ENCODE assay signal across 12 cellular contexts in genomic region chr15:31350771-31351170, GRCh38. TPM values are rescaled to one million over a fixed set of nuclear protein-coding genes. Genes with fewer than 3 reads are reported as not detected.
DNase-seq lines count a peak whose midpoint lies in the region; ATAC-seq and TF ChIP-seq lines count a peak whose summit lies in the region.
"Had no signal": no experiment of that assay in that cellular context is flagged by ENCODE, and none has a peak within 500 bp of the region (broad histone marks: within the 10 kb centered on the region; RNA-seq: fewer than 3 reads in every experiment).

No MANE protein-coding gene starts in this region.

- BruUV-seq in OCI-LY7 (replicated peaks; lab: Mats Ljungman, UMichigan) (no TSS peak), Calu3 (replicated peaks; lab: Mats Ljungman, UMichigan) (no TSS peak)

- peaks cover 4% of the 10 kb centered on the region for H3K36me3 ChIP-seq in CD8-positive, alpha-beta T cell (ENCODE audit: insufficient read depth, low read length)
- peaks cover 54% of the 10 kb centered on the region for H3K36me3 ChIP-seq in OCI-LY7 (ENCODE audit: insufficient read depth, low read length)
- peaks cover 0 to 9% (median 7%) of the 10 kb centered on the region in 3 donors for H3K36me3 ChIP-seq in skeletal muscle tissue (ENCODE audit: control insufficient read depth in 3 of 3, insufficient read depth in 3 of 3, low read length in 3 of 3)

- H3K9ac ChIP-seq in skeletal muscle tissue (ENCODE audit: low read depth in 1 of 3, low read length in 3 of 3): peak overlapping the region in 2 of 3 donors; percentile 57 to 96

- H2AFZ ChIP-seq in OCI-LY7 (ENCODE audit: low read length): no peak overlapping the region

- peaks cover 98% of the 10 kb centered on the region for H3K4me1 Mint-ChIP-seq in CD8-positive, alpha-beta T cell (ENCODE audit: low read depth)
- H3K4me1 Mint-ChIP-seq in Calu3 (ENCODE audit: low read depth, unreplicated experiment): no peaks in the 10 kb centered on the region
- H3K4me1 Mint-ChIP-seq in activated T-cell treated with anti-CD3 and anti-CD28 coated beads, Interleukin-2, amount 50 U/mL, for 4 hours (ENCODE audit: low read depth): peaks cover 100% of the 10 kb centered on the region

- peaks cover 100% of the 10 kb centered on the region for H3K79me2 ChIP-seq in OCI-LY7 (ENCODE audit: insufficient read depth, low read depth, low read length)

- H3K36me3 Mint-ChIP-seq in CD8-positive, alpha-beta T cell: peaks cover 51% of the 10 kb centered on the region
- peaks cover 3% of the 10 kb centered on the region for H3K36me3 Mint-ChIP-seq in Calu3 (ENCODE audit: insufficient read depth, unreplicated experiment)
- peaks cover 20% of the 10 kb centered on the region for H3K36me3 Mint-ChIP-seq in activated T-cell treated with anti-CD3 and anti-CD28 coated beads, Interleukin-2, amount 50 U/mL, for 4 hours (ENCODE audit: insufficient read depth)

- H3K4me2 ChIP-seq in OCI-LY7 (ENCODE audit: low read length): no peak overlapping the region

- H3K27ac ChIP-seq in CD8-positive, alpha-beta T cell (ENCODE audit: low read depth, low read length): peak overlapping the region; percentile 18
- H3K27ac ChIP-seq in OCI-LY7 (ENCODE audit: low read depth, low read length, poor library complexity, severe bottlenecking): peak overlapping the region; percentile 20
- H3K27ac ChIP-seq in epithelial cell of prostate: peak overlapping the region; percentile 20
- peak overlapping the region; percentile 99 for H3K27ac ChIP-seq in skeletal muscle tissue (ENCODE audit: low read depth, low read length)

- TF ChIP-seq CTCF in CD8-positive, alpha-beta T cell (IDR thresholded peaks at IDR 0.05): no peak
- TF ChIP-seq CTCF in OCI-LY7 (conservative IDR thresholded peaks at IDR 0.05; ENCODE audit: low read length) (no peak), Calu3 (IDR thresholded peaks at IDR 0.05; ENCODE audit: unreplicated experiment) (no peak)

- no peaks in the 10 kb centered on the region for H3K9me3 ChIP-seq in CD8-positive, alpha-beta T cell (ENCODE audit: low read length)
- H3K9me3 ChIP-seq in OCI-LY7 (ENCODE audit: low read length) (no peaks in the 10 kb centered on the region), skeletal muscle tissue (ENCODE audit: control insufficient read depth in 3 of 3, low read length in 3 of 3) (no peaks in the 10 kb centered on the region)
- H3K9me3 ChIP-seq: MG63 had no signal

- H3K27me3 Mint-ChIP-seq in CD8-positive, alpha-beta T cell (ENCODE audit: low read depth): no peaks in the 10 kb centered on the region
- no peaks in the 10 kb centered on the region for H3K27me3 Mint-ChIP-seq in Calu3 (ENCODE audit: unreplicated experiment)
- H3K27me3 Mint-ChIP-seq in activated T-cell treated with anti-CD3 and anti-CD28 coated beads, Interleukin-2, amount 50 U/mL, for 4 hours (ENCODE audit: low read depth): no peaks in the 10 kb centered on the region

- POLR2A ChIA-PET in CD8-positive, alpha-beta T cell (lab: Charles Lee): interaction anchor here (0.6 to 16.5 kb wide), 4 partner anchors 9 to 365 kb away, joined by 3 to 296 read pairs (median 45); partner anchors contain the start of gene KLF13
- POLR2A ChIA-PET in OCI-LY7 (lab: Charles Lee): interaction anchor here (0.9 kb wide), 1 partner anchor 25 kb away, joined by 3 read pairs; no protein-coding TSS in a partner anchor

- no peak overlapping the region for H3K4me3 ChIP-seq in CD8-positive, alpha-beta T cell (ENCODE audit: low read depth, low read length)
- no peak overlapping the region for H3K4me3 ChIP-seq in OCI-LY7 (ENCODE audit: low read depth, low read length, poor library complexity, severe bottlenecking)
- peak overlapping the region in 1 of 3 donors; percentile 23 for H3K4me3 ChIP-seq in skeletal muscle tissue (ENCODE audit: low read length in 3 of 3)
- H3K4me3 ChIP-seq: MG63 had no signal

- no peak for ATAC-seq in CD8-positive, alpha-beta T cell
- no peak for ATAC-seq in activated T-cell treated with anti-CD3 and anti-CD28 coated beads, Interleukin-2, amount 50 U/mL, for 4 hours
- ATAC-seq: Panc1 had no signal

- H4K20me1 ChIP-seq in OCI-LY7 (ENCODE audit: insufficient read depth, low read length): peaks cover under 1% of the 10 kb centered on the region; the same call in 1 of the 2 replicates

- intact Hi-C loops in CD8-positive, alpha-beta T cell (cut with DNase I, micrococcal nuclease): no loop called here
- intact Hi-C loops in OCI-LY7 (cut with micrococcal nuclease; ENCODE audit: unreplicated experiment) (no loop called here), Calu3 (cut with micrococcal nuclease; ENCODE audit: unreplicated experiment) (no loop called here)

- no peaks in the 10 kb centered on the region for H3K9me2 ChIP-seq in OCI-LY7 (ENCODE audit: insufficient read depth, low read length)

- CTCF ChIA-PET in CD8-positive, alpha-beta T cell (lab: Charles Lee): interaction anchor here (0.6 to 18.1 kb wide), 5 partner anchors 11 to 138 kb away, joined by 3 to 286 read pairs (median 3); no protein-coding TSS in a partner anchor
- CTCF ChIA-PET in OCI-LY7 (lab: Charles Lee; ENCODE audit: unreplicated experiment): no interaction called here
- CTCF ChIA-PET in Calu3 (lab: Charles Lee): no interaction called here

- H3K4me3 Mint-ChIP-seq in CD8-positive, alpha-beta T cell: peak overlapping the region; percentile 79
- no peak overlapping the region for H3K4me3 Mint-ChIP-seq in Calu3 (ENCODE audit: low read depth, unreplicated experiment)
- H3K4me3 Mint-ChIP-seq in activated T-cell treated with anti-CD3 and anti-CD28 coated beads, Interleukin-2, amount 50 U/mL, for 4 hours: no peak overlapping the region
- H3K4me3 Mint-ChIP-seq: neural crest cell had no signal

- no peaks in the 10 kb centered on the region for H3K27me3 ChIP-seq in CD8-positive, alpha-beta T cell (ENCODE audit: insufficient read depth, low read length)
- H3K27me3 ChIP-seq in skeletal muscle tissue (ENCODE audit: control insufficient read depth in 3 of 3, insufficient read depth in 3 of 3, low read length in 3 of 3): no peaks in the 10 kb centered on the region
- H3K27me3 ChIP-seq: MG63 had no signal

- H3K27ac Mint-ChIP-seq in CD8-positive, alpha-beta T cell: peak overlapping the region; percentile 97
- no peak overlapping the region for H3K27ac Mint-ChIP-seq in Calu3 (ENCODE audit: unreplicated experiment)

- DNase-seq in CD8-positive, alpha-beta T cell: no peak
- DNase-seq in OCI-LY7 (ENCODE audit: low spot score) (no peak), epithelial cell of prostate (ENCODE audit: low read depth, low spot score) (no peak), Calu3 (no peak)
- no peak for DNase-seq in central memory CD4-positive, alpha-beta T cell
- no peak for DNase-seq in activated T-cell treated with anti-CD3 and anti-CD28 coated beads, Interleukin-2, amount 50 U/mL, for 4 hours
- DNase-seq: activated effector memory CD4-positive, alpha-beta T cell treated with Interleukin-2 at 50 U/mL for 16 hours; MG63; NCI-H2227 treated with DMSO at 0.1 percent for 48 hours had no signal

- no peaks in the 10 kb centered on the region for H3K9me3 Mint-ChIP-seq in CD8-positive, alpha-beta T cell
- no peaks in the 10 kb centered on the region for H3K9me3 Mint-ChIP-seq in Calu3 (ENCODE audit: low read depth, unreplicated experiment)
- no peaks in the 10 kb centered on the region for H3K9me3 Mint-ChIP-seq in activated T-cell treated with anti-CD3 and anti-CD28 coated beads, Interleukin-2, amount 50 U/mL, for 4 hours
- H3K9me3 Mint-ChIP-seq: neural crest cell had no signal

- H3K4me1 ChIP-seq in CD8-positive, alpha-beta T cell (ENCODE audit: insufficient read depth, low read length): peaks cover 99% of the 10 kb centered on the region
- H3K4me1 ChIP-seq in OCI-LY7 (ENCODE audit: insufficient read depth, low read length, poor library complexity, severe bottlenecking) (peaks cover 97% of the 10 kb centered on the region), skeletal muscle tissue (ENCODE audit: control insufficient read depth in 3 of 3, insufficient read depth in 3 of 3, low read length in 3 of 3) (peaks cover 95 to 99% (median 98%) of the 10 kb centered on the region in 3 donors)

RNA-seq across cellular contexts. Expression of gene KLF13, which starts 24.1 kb away (rescaled TPM):
- 100 to 1,000 TPM; 359 to 364 TPM for total RNA-seq in CD8-positive, alpha-beta T cell
- 62.0 and 64.6 TPM in 2 replicates for total RNA-seq in OCI-LY7 (2014; rRNA removed; shearing (Covaris generic))
- total RNA-seq in OCI-LY7 (2022) (62.6 and 63.2 TPM in 2 replicates), skeletal muscle tissue (20.4 TPM), Calu3 (2022) (14.1 and 22.9 TPM in 2 replicates)
- 10 to 100 TPM; 75.0 to 82.8 (median 81.8) TPM for total RNA-seq in activated T-cell treated with anti-CD3 and anti-CD28 coated beads, Interleukin-2, amount 50 U/mL, for 4 hours

Comparison
In these comparisons a context has a peak if more than half of its experiments do, and no peak if none do; other contexts are left out.
1. H3K27ac ChIP-seq: peak in every context shown above with its lines; median percentile 99 in skeletal muscle tissue; 20 in OCI-LY7; 20 in epithelial cell of prostate; 18 in CD8-positive, alpha-beta T cell.
2. RNA of gene KLF13, which starts 24.1 kb away (total RNA-seq): 359 to 364 TPM in CD8-positive, alpha-beta T cell; 75.0 to 82.8 TPM in activated T-cell treated with anti-CD3 and anti-CD28 coated beads, Interleukin-2, amount 50 U/mL, for 4 hours, 62.0 to 64.6 TPM in OCI-LY7, 20.4 TPM in skeletal muscle tissue (single experiment) and 14.1 to 22.9 TPM in Calu3; every median in the first group is over 4 times any median in the second.